ENCODE assay signal across 16 cellular contexts in genomic region chr18:21361297-21361880, GRCh38.
DNase-seq lines count a peak whose midpoint lies in the region; ATAC-seq and TF ChIP-seq lines count a peak whose summit lies in the region.
"Had no signal": no experiment of that assay in that cellular context is flagged by ENCODE, and none has a peak within 500 bp of the region (broad histone marks: within the 10 kb centered on the region; RNA-seq: fewer than 3 reads in every experiment).

No MANE protein-coding gene starts in this region.

- no peak overlapping the region for H3K4me3 ChIP-seq in NT2/D1 (ENCODE audit: insufficient read length, low read depth)
- no peak overlapping the region for H3K4me3 ChIP-seq in testis
- no peak overlapping the region for H3K4me3 ChIP-seq in lower leg skin (ENCODE audit: low read depth, poor library complexity, severe bottlenecking)
- H3K4me3 ChIP-seq: heart right ventricle, tibial nerve had no signal

- peak overlapping the region; percentile 10 to 11 for H3K27ac ChIP-seq in testis
- H3K27ac ChIP-seq: heart right ventricle, tibial nerve had no signal

- H3K9ac ChIP-seq in NT2/D1 (ENCODE audit: insufficient read length, low read depth): no peak overlapping the region

- peaks cover 1% of the 10 kb centered on the region for H3K27me3 Mint-ChIP-seq in glutamatergic neuron (ENCODE audit: unreplicated experiment)

- H3K27me3 ChIP-seq in NT2/D1 (ENCODE audit: insufficient read depth, insufficient read length) (no peaks in the 10 kb centered on the region), testis (no peaks in the 10 kb centered on the region)
- H3K27me3 ChIP-seq: tibial nerve had no signal

- H3K27ac Mint-ChIP-seq in glutamatergic neuron (ENCODE audit: unreplicated experiment): peak overlapping the region; percentile 85
- no peak overlapping the region for H3K27ac Mint-ChIP-seq in activated naive CD4-positive, alpha-beta T cell treated with anti-CD3 and anti-CD28 coated beads, Interleukin-2, amount 50 U/mL, for 72 hours
- H3K27ac Mint-ChIP-seq: activated CD4-positive, alpha-beta memory T cell treated with anti-CD3 and anti-CD28 coated beads for 36 hours; CD8-positive, alpha-beta memory T cell had no signal

- H3K9me3 Mint-ChIP-seq in glutamatergic neuron (ENCODE audit: unreplicated experiment): peaks cover 4% of the 10 kb centered on the region
- H3K9me3 Mint-ChIP-seq in activated naive CD4-positive, alpha-beta T cell treated with anti-CD3 and anti-CD28 coated beads, Interleukin-2, amount 50 U/mL, for 72 hours: no peaks in the 10 kb centered on the region
- H3K9me3 Mint-ChIP-seq: activated CD4-positive, alpha-beta memory T cell treated with anti-CD3 and anti-CD28 coated beads for 36 hours had no signal

- peak overlapping the region; percentile 77 for H3K4me3 Mint-ChIP-seq in glutamatergic neuron (ENCODE audit: unreplicated experiment)
- H3K4me3 Mint-ChIP-seq: activated CD4-positive, alpha-beta memory T cell treated with anti-CD3 and anti-CD28 coated beads for 36 hours; CD8-positive, alpha-beta memory T cell had no signal

- H3K4me1 ChIP-seq in NT2/D1 (ENCODE audit: insufficient read depth, insufficient read length): no peaks in the 10 kb centered on the region
- peaks cover 13% of the 10 kb centered on the region for H3K4me1 ChIP-seq in testis
- H3K4me1 ChIP-seq: tibial nerve had no signal

- H3K36me3 Mint-ChIP-seq in glutamatergic neuron (ENCODE audit: unreplicated experiment): no peaks in the 10 kb centered on the region
- H3K36me3 Mint-ChIP-seq in activated naive CD4-positive, alpha-beta T cell treated with anti-CD3 and anti-CD28 coated beads, Interleukin-2, amount 50 U/mL, for 72 hours: no peaks in the 10 kb centered on the region
- H3K36me3 Mint-ChIP-seq: activated CD4-positive, alpha-beta memory T cell treated with anti-CD3 and anti-CD28 coated beads for 36 hours; CD8-positive, alpha-beta memory T cell had no signal

- intact Hi-C loops in Right ventricle myocardium inferior (cut with DNase I) (no loop called here), left ventricle myocardium superior (cut with micrococcal nuclease) (no loop called here), testis (cut with DNase I; ENCODE audit: low total_unique reads) (no loop called here), lower leg skin (cut with DNase I; ENCODE audit: low total_unique reads) (no loop called here)

- TF ChIP-seq CTCF in glutamatergic neuron (IDR thresholded peaks at IDR 0.05; ENCODE audit: partially characterized antibody, unreplicated experiment) (no peak), testis (IDR thresholded peaks at IDR 0.05) (no peak), lower leg skin (IDR thresholded peaks at IDR 0.05) (no peak)

- ATAC-seq in Right ventricle myocardium inferior: peak; percentile 26
- no peak for ATAC-seq in left ventricle myocardium superior
- no peak for ATAC-seq in activated naive CD4-positive, alpha-beta T cell treated with anti-CD3 and anti-CD28 coated beads, Interleukin-2, amount 50 U/mL, for 72 hours

- TF ChIP-seq POLR2A in testis (IDR thresholded peaks at IDR 0.05): no peak
- no peak for TF ChIP-seq POLR2A in lower leg skin (IDR thresholded peaks at IDR 0.05)

- H3K9me3 ChIP-seq in NT2/D1 (ENCODE audit: insufficient read depth, low read length) (no peaks in the 10 kb centered on the region), testis (no peaks in the 10 kb centered on the region)
- H3K9me3 ChIP-seq: heart right ventricle, tibial nerve had no signal

- H3K36me3 ChIP-seq in NT2/D1 (ENCODE audit: insufficient read depth, insufficient read length, low read length): no peaks in the 10 kb centered on the region
- H3K36me3 ChIP-seq in testis (ENCODE audit: low read depth, missing control alignments): no peaks in the 10 kb centered on the region
- H3K36me3 ChIP-seq: heart right ventricle, tibial nerve had no signal

- H3K4me1 Mint-ChIP-seq in glutamatergic neuron (ENCODE audit: low read depth, unreplicated experiment): peaks cover 8% of the 10 kb centered on the region
- H3K4me1 Mint-ChIP-seq: CD8-positive, alpha-beta memory T cell had no signal

- no peak for DNase-seq in Right ventricle myocardium inferior (ENCODE audit: missing footprints)
- DNase-seq in left ventricle myocardium superior: no peak
- peak; percentile 8 for DNase-seq in NT2/D1 (ENCODE audit: low read depth, low spot score)
- no peak for DNase-seq in glutamatergic neuron
- no peak for DNase-seq in testis
- no peak for DNase-seq in activated naive CD4-positive, alpha-beta T cell treated with anti-CD3 and anti-CD28 coated beads, Interleukin-2, amount 50 U/mL, for 72 hours (ENCODE audit: low spot score in 2 of 2)
- no peak for DNase-seq in HuH-7.5 (ENCODE audit: low spot score)
- no peak for DNase-seq in lower leg skin (ENCODE audit: low spot score in 2 of 2)
- DNase-seq: ACHN; activated CD4-positive, alpha-beta memory T cell treated with anti-CD3 and anti-CD28 coated beads for 36 hours; CD8-positive, alpha-beta memory T cell; GF-D8; heart right ventricle; stimulated activated CD4-positive, alpha-beta T cell treated with anti-CD3 and anti-CD28 coated beads, Interleukin-2, amount 100 ng/mL, for 24 hours; stimulated activated CD8-positive, alpha-beta memory T cell treated with anti-CD3 and anti-CD28 coated beads, Interleukin-4, amount 100 ng/mL, for 48 hours had no signal
